Comparison of ENCODE assay signal across 21 cellular contexts in the genomic region with DNA sequence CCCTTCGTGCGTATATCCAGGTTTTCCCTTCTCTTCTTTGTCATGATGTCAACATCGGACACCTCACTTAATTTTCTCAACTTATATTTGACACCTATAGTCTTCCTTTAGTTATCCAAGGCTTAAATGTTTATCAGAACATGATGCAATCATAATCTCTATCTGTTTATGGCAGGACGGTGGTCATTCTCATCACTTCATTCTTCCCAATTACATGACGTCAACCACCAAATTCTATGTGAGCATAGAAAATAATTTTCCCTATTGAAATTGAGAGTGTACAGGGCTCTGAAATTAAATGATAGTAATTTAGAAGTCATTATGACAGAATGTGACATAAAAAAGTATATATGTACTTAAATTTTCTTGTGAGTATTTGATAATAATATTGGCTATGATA.
DNase-seq lines count a peak whose midpoint lies in the region; ATAC-seq, FAIRE-seq and TF ChIP-seq lines count a peak whose summit lies in the region.
"Had no signal": no experiment of that assay in that cellular context is flagged by ENCODE, and none has a peak within 500 bp of the region (broad histone marks: within the 10 kb centered on the region; RNA-seq: fewer than 3 reads in every experiment).

No MANE protein-coding gene starts in this region.

- CTCF ChIA-PET in HepG2 (lab: Yijun Ruan, JAX; ENCODE audit: low intra/inter-chr PET ratio, low total read pairs): no interaction called here

- no peak overlapping the region for H2AFZ ChIP-seq in HepG2 (ENCODE audit: low read length)
- no peak overlapping the region for H2AFZ ChIP-seq in astrocyte (ENCODE audit: low read depth, low read length)

- H4K20me1 ChIP-seq in HepG2 (ENCODE audit: insufficient read depth, low read length): no peaks in the 10 kb centered on the region
- no peaks in the 10 kb centered on the region for H4K20me1 ChIP-seq in astrocyte (ENCODE audit: insufficient read depth, low read length)
- H4K20me1 ChIP-seq: BLaER1 treated with 17β-estradiol and CSF1 and Interleukin-3, amounts not matched to agents 10 nM and 100 nM had no signal

- DNase-seq in HepG2 (ENCODE audit: low spot score) (no peak), right lobe of liver (no peak), astrocyte (ENCODE audit: low read depth) (no peak), NCI-H1417 (lab: John Stamatoyannopoulos, UW) (no peak)
- DNase-seq: AML-193; Caco-2; Calu3; CD4-positive, alpha-beta T cell; CD8-positive, alpha-beta T cell; DMS79 treated with DMSO at 0.1 percent for 48 hours; GF-D8 had no signal

- ATAC-seq in HepG2: no peak
- no peak for ATAC-seq in right lobe of liver
- no peak for ATAC-seq in HG02798 (IDR thresholded peaks at IDR 0.05; ENCODE audit: poor library complexity, unreplicated experiment)
- ATAC-seq: A549; CD8-positive, alpha-beta T cell had no signal

- H3K27ac Mint-ChIP-seq in astrocyte (ENCODE audit: unreplicated experiment): no peak overlapping the region
- H3K27ac Mint-ChIP-seq: B cell; CD4-positive, alpha-beta T cell; CD8-positive, alpha-beta T cell had no signal

- POLR2A ChIA-PET in HepG2 (lab: Yijun Ruan, JAX): no interaction called here

- no peaks in the 10 kb centered on the region for H3K36me3 Mint-ChIP-seq in astrocyte (ENCODE audit: low read depth, unreplicated experiment)
- H3K36me3 Mint-ChIP-seq: CD8-positive, alpha-beta T cell had no signal

- H3K4me1 Mint-ChIP-seq in astrocyte (ENCODE audit: low read depth, unreplicated experiment): peaks cover 2% of the 10 kb centered on the region
- H3K4me1 Mint-ChIP-seq: B cell had no signal

- intact Hi-C loops in HepG2 (cut with micrococcal nuclease; ENCODE audit: unreplicated experiment) (no loop called here), right lobe of liver (cut with DNase I) (no loop called here)

- in situ Hi-C loops in HepG2 (cut with HindIII; ENCODE audit: extremely low pct_ligation_motif_present, low pct_unique_long_range_greater_than_20kb): no loop called here

- no peaks in the 10 kb centered on the region for H3K27me3 Mint-ChIP-seq in astrocyte (ENCODE audit: low read depth, unreplicated experiment)
- H3K27me3 Mint-ChIP-seq: B cell; CD4-positive, alpha-beta T cell had no signal

- H3K36me3 ChIP-seq in HepG2 (replicated peaks in 1 of 2; ENCODE audit: control insufficient read depth in 1 of 2, insufficient read depth in 2 of 2, low read length in 2 of 2) (no peaks in the 10 kb centered on the region), right lobe of liver (no peaks in the 10 kb centered on the region), astrocyte (ENCODE audit: insufficient read depth, low read length) (no peaks in the 10 kb centered on the region)
- H3K36me3 ChIP-seq: BLaER1 treated with 17β-estradiol and CSF1 and Interleukin-3, amounts not matched to agents 10 nM and 100 nM had no signal

- H3K4me1 ChIP-seq in HepG2 (ENCODE audit: insufficient read depth, low read length): no peaks in the 10 kb centered on the region
- no peaks in the 10 kb centered on the region for H3K4me1 ChIP-seq in right lobe of liver
- H3K4me1 ChIP-seq in astrocyte (ENCODE audit: insufficient read depth, low read length): no peaks in the 10 kb centered on the region
- H3K4me1 ChIP-seq: A549; BLaER1 treated with 17β-estradiol and CSF1 and Interleukin-3, amounts not matched to agents 10 nM and 100 nM; Caco-2 had no signal

- FAIRE-seq in HepG2 (lab: Jason Lieb, UNC): no peak
- FAIRE-seq in astrocyte (lab: Jason Lieb, UNC): peak; percentile 29
- FAIRE-seq: A549, D721Med, G401.6, GM12891, GM19239 had no signal

- TF ChIP-seq RAD21 in HepG2 (CRISPR knock-in tag; IDR thresholded peaks at IDR 0.05): no peak

- H3K9ac ChIP-seq in HepG2 (ENCODE audit: insufficient read depth, low read depth, low read length) (no peak overlapping the region), astrocyte (ENCODE audit: low read length) (no peak overlapping the region)
- H3K9ac ChIP-seq: BLaER1 treated with 17β-estradiol and CSF1 and Interleukin-3, amounts not matched to agents 10 nM and 100 nM had no signal

- no peak for TF ChIP-seq EP300 in HepG2 (IDR thresholded peaks at IDR 0.05; ENCODE audit: low read depth in 2 of 2, low read length in 2 of 2)
- no peak for TF ChIP-seq EP300 in HepG2 (CRISPR knock-in tag; IDR thresholded peaks at IDR 0.05; ENCODE audit: borderline replicate concordance)

- H3K9me3 Mint-ChIP-seq in astrocyte (ENCODE audit: unreplicated experiment): no peaks in the 10 kb centered on the region

- no peaks in the 10 kb centered on the region for H3K27me3 ChIP-seq in HepG2 (ENCODE audit: control insufficient read depth in 1 of 2, insufficient read depth in 2 of 2, low read length in 2 of 2)
- no peaks in the 10 kb centered on the region for H3K27me3 ChIP-seq in right lobe of liver
- no peaks in the 10 kb centered on the region for H3K27me3 ChIP-seq in astrocyte (ENCODE audit: insufficient read depth, low read length)
- H3K27me3 ChIP-seq: BLaER1 treated with 17β-estradiol and CSF1 and Interleukin-3, amounts not matched to agents 10 nM and 100 nM had no signal

- H3K79me2 ChIP-seq in HepG2 (ENCODE audit: insufficient read depth, low read length) (no peaks in the 10 kb centered on the region), astrocyte (ENCODE audit: insufficient read depth, low read length) (no peaks in the 10 kb centered on the region)

- TF ChIP-seq POLR2A in HepG2 (IDR thresholded peaks at IDR 0.05; ENCODE audit: insufficient read depth in 1 of 2, low read depth in 2 of 2, low read length in 2 of 2) (no peak), right lobe of liver (IDR thresholded peaks at IDR 0.05) (no peak)

- no peak overlapping the region for H3K4me3 Mint-ChIP-seq in astrocyte (ENCODE audit: unreplicated experiment)
- H3K4me3 Mint-ChIP-seq: B cell; CD4-positive, alpha-beta T cell; CD8-positive, alpha-beta T cell had no signal

- H3K27ac ChIP-seq in HepG2 (ENCODE audit: extremely low read length, insufficient read depth, low read length) (no peak overlapping the region), right lobe of liver (no peak overlapping the region), astrocyte (ENCODE audit: low read depth, low read length) (no peak overlapping the region)
- H3K27ac ChIP-seq: 22Rv1; A549; BLaER1 treated with 17β-estradiol and CSF1 and Interleukin-3, amounts not matched to agents 10 nM and 100 nM; C4-2B had no signal

- WGBS in HepG2 (ENCODE audit: low lambda C conversion rate): 6% methylated on average over 5 of the region's 5 CpGs
- WGBS in right lobe of liver (ENCODE audit: insufficient coverage, low coverage, low lambda C conversion rate, missing lambda C conversion rate): 53% methylated on average over 5 of the region's 5 CpGs

- TF ChIP-seq CTCF in HepG2 (CRISPR knock-in tag; IDR thresholded peaks at IDR 0.05) (no peak), right lobe of liver (IDR thresholded peaks at IDR 0.05) (no peak), astrocyte (IDR thresholded peaks at IDR 0.05; ENCODE audit: insufficient read depth, low read depth, low read length) (no peak)

- no peak overlapping the region for H3K4me3 ChIP-seq in HepG2 (replicated peaks in 1 of 3; ENCODE audit: insufficient read depth in 1 of 3, low read depth in 2 of 3, low read length in 3 of 3)
- no peak overlapping the region for H3K4me3 ChIP-seq in right lobe of liver
- H3K4me3 ChIP-seq in astrocyte (ENCODE audit: insufficient read depth, low read depth, low read length): no peak overlapping the region
- H3K4me3 ChIP-seq: A549; BLaER1 treated with 17β-estradiol and CSF1 and Interleukin-3, amounts not matched to agents 10 nM and 100 nM had no signal

- no TSS peak for BruUV-seq in HepG2 (replicated peaks; lab: Mats Ljungman, UMichigan)

- H3K9me3 ChIP-seq in HepG2 (ENCODE audit: low read length) (0 out of 2 replicates have a peak, but pooled peaks cover 9% of the 10 kb centered on the region), right lobe of liver (no peaks in the 10 kb centered on the region), astrocyte (ENCODE audit: insufficient read depth, low read depth, low read length) (no peaks in the 10 kb centered on the region)
- H3K9me3 ChIP-seq: A549; BLaER1 treated with 17β-estradiol and CSF1 and Interleukin-3, amounts not matched to agents 10 nM and 100 nM; Caco-2 had no signal

- H3K4me2 ChIP-seq in HepG2 (ENCODE audit: low read depth, low read length) (no peak overlapping the region), astrocyte (ENCODE audit: low read length) (no peak overlapping the region)
- H3K4me2 ChIP-seq: A549; BLaER1 treated with 17β-estradiol and CSF1 and Interleukin-3, amounts not matched to agents 10 nM and 100 nM had no signal

TF ChIP-seq in HepG2, 621 proteins besides CTCF, POLR2A, EP300 and RAD21:
- no peak for TF ChIP-seq ZNF30 (CRISPR knock-in tag; IDR thresholded peaks at IDR 0.05)
- peak; percentile 75 for TF ChIP-seq CREB1 (IDR thresholded peaks at IDR 0.05)
- TF ChIP-seq CREB1 (CRISPR knock-in tag; IDR thresholded peaks at IDR 0.05): no peak
- TF ChIP-seq, protein P1, sequence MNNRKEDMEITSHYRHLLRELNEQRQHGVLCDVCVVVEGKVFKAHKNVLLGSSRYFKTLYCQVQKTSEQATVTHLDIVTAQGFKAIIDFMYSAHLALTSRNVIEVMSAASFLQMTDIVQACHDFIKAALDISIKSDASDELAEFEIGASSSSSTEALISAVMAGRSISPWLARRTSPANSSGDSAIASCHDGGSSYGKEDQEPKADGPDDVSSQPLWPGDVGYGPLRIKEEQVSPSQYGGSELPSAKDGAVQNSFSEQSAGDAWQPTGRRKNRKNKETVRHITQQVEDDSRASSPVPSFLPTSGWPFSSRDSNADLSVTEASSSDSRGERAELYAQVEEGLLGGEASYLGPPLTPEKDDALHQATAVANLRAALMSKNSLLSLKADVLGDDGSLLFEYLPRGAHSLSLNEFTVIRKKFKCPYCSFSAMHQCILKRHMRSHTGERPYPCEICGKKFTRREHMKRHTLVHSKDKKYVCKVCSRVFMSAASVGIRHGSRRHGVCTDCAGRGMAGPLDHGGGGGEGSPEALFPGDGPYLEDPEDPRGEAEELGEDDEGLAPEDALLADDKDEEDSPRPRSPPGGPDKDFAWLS (CRISPR knock-in tag; IDR thresholded peaks at IDR 0.05; ENCODE audit: borderline replicate concordance): no peak
- TF ChIP-seq ATF7 (IDR thresholded peaks at IDR 0.05): peak; percentile 86
- no peak for TF ChIP-seq ATF7 (CRISPR knock-in tag; IDR thresholded peaks at IDR 0.05)
- TF ChIP-seq ZNF225 (CRISPR knock-in tag; IDR thresholded peaks at IDR 0.05): no peak
